8 cellular contexts compared by ENCODE assay signal in genomic region chrX:50567636-50568035, GRCh38.
"Had no signal": no experiment of that assay in that cellular context is flagged by ENCODE, and none has a peak within 500 bp of the region (broad histone marks: within the 10 kb centered on the region; RNA-seq: fewer than 3 reads in every experiment).

No MANE protein-coding gene starts in this region.

- H3K27ac Mint-ChIP-seq: IgD-negative memory B cell had no signal

- H3K4me1 Mint-ChIP-seq: IgD-negative memory B cell had no signal

- FAIRE-seq: HepG2, HTR-8/SVneo, K562 had no signal

- H3K4me3 ChIP-seq: K562 had no signal

- H3K27ac ChIP-seq: HL-60 had no signal

- ATAC-seq: HepG2, K562 had no signal

- H3K4me3 Mint-ChIP-seq: IgD-negative memory B cell had no signal

- DNase-seq: IMR-90, KBM-7, KG1 had no signal

- H3K36me3 Mint-ChIP-seq: IgD-negative memory B cell had no signal

- H3K27me3 Mint-ChIP-seq: IgD-negative memory B cell had no signal
